In the genomic region with DNA sequence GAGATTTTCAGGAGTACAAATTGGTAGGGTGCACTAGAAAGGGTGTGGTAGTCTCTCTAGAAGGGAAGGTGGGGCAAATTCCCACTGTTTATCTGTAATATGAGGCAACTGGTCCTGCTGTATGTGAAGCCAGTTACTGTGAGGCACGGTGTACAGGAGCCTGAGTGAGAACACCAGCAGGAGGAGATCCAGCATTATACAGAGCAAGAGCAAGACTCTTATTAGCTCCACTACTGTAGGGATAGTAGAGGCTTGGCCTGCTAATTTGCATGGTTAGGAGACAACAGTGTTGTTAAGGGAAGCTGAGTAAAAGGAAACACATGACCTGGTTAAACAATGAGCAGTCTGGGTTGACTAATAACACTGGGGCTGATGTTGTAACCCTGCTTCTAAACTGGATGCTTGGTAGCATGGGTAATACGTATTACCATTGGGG, we compare ENCODE assay signal across 14 cellular contexts.
DNase-seq lines count a peak whose midpoint lies in the region; FAIRE-seq and TF ChIP-seq lines count a peak whose summit lies in the region.
"Had no signal": no experiment of that assay in that cellular context is flagged by ENCODE, and none has a peak within 500 bp of the region (broad histone marks: within the 10 kb centered on the region; RNA-seq: fewer than 3 reads in every experiment).

No MANE protein-coding gene starts in this region.

- no peaks in the 10 kb centered on the region for H3K4me1 ChIP-seq in A673 (ENCODE audit: insufficient read depth, low read length, poor library complexity, severe bottlenecking)
- no peaks in the 10 kb centered on the region for H3K4me1 ChIP-seq in HEK293 (ENCODE audit: control insufficient read depth, insufficient read depth, low read length)
- peaks cover 3% of the 10 kb centered on the region for H3K4me1 ChIP-seq in astrocyte (ENCODE audit: insufficient read depth, low read length)
- H3K4me1 ChIP-seq: BE2C had no signal

- CTCF ChIA-PET in A673 (lab: Charles Lee) (no interaction called here), HEK293 (lab: Yijun Ruan, JAX) (no interaction called here)

- H3K4me3 ChIP-seq in A673 (ENCODE audit: low read depth, low read length, poor library complexity, severe bottlenecking) = no peak overlapping the region
- H3K4me3 ChIP-seq in HEK293 (ENCODE audit: low read depth, low read length) = no peak overlapping the region
- no peak overlapping the region for H3K4me3 ChIP-seq in astrocyte (ENCODE audit: insufficient read depth, low read depth, low read length)
- H3K4me3 ChIP-seq: smooth muscle cell had no signal

- peaks cover 6% of the 10 kb centered on the region for H3K4me1 Mint-ChIP-seq in astrocyte (ENCODE audit: low read depth, unreplicated experiment)

- DNase-seq in A673 (ENCODE audit: low spot score) (peak; percentile 3), astrocyte (ENCODE audit: low read depth) (peak; percentile 65), kidney glomerular epithelial cell (lab: John Stamatoyannopoulos, UW) (peak; percentile 48), A172 (ENCODE audit: low spot score) (no peak), GM13976 (ENCODE audit: low spot score) (no peak), frontal cortex (ENCODE audit: low spot score in 2 of 2) (no peak)
- DNase-seq in activated CD4-positive, alpha-beta T cell treated with anti-CD3 and anti-CD28 coated beads, Interleukin-2, amount 50 U/mL, for 4 hours = no peak
- DNase-seq: activated CD4-positive, CD25-positive, alpha-beta regulatory T cell treated with anti-CD3 and anti-CD28 coated beads, Interleukin-2, amount 50 U/mL, for 72 hours; activated naive CD4-positive, alpha-beta T cell; BE2C; NCI-H1417 treated with DMSO at 0.1 percent for 48 hours; OCI-M1 had no signal

- H3K36me3 ChIP-seq in A673 (ENCODE audit: insufficient read depth, low read length, poor library complexity, severe bottlenecking) (no peaks in the 10 kb centered on the region), HEK293 (ENCODE audit: control insufficient read depth in 2 of 2, insufficient read depth in 1 of 2, low read length in 2 of 2) (peaks cover 0 to 8% of the 10 kb centered on the region in 2 experiments; a peak in 1 of 3 replicates), astrocyte (ENCODE audit: insufficient read depth, low read length) (peaks cover 8% of the 10 kb centered on the region)
- H3K36me3 ChIP-seq: BE2C had no signal

- BruUV-seq in A673 (replicated peaks; lab: Mats Ljungman, UMichigan) = no TSS peak

- TF ChIP-seq CTCF in A673 (conservative IDR thresholded peaks at IDR 0.05; ENCODE audit: low read depth, low read length) (no peak), HEK293 (tag by site-specific recombination; IDR thresholded peaks at IDR 0.05) (no peak), astrocyte (IDR thresholded peaks at IDR 0.05; ENCODE audit: insufficient read depth, low read depth, low read length) (no peak), GM13976 (IDR thresholded peaks at IDR 0.05; ENCODE audit: borderline replicate concordance, control extremely low read depth, extremely low read depth, insufficient read depth, missing control alignments) (no peak)

- POLR2A ChIA-PET in A673 (lab: Charles Lee; ENCODE audit: low non-redundant PET) = no interaction called here
- POLR2A ChIA-PET in HEK293 (lab: Yijun Ruan, JAX) = no interaction called here

- H3K27me3 Mint-ChIP-seq in astrocyte (ENCODE audit: low read depth, unreplicated experiment) = no peaks in the 10 kb centered on the region

- no peak overlapping the region for H2AFZ ChIP-seq in astrocyte (ENCODE audit: low read depth, low read length)

- no peaks in the 10 kb centered on the region for H3K9me3 Mint-ChIP-seq in astrocyte (ENCODE audit: unreplicated experiment)

- no peak for FAIRE-seq in astrocyte (lab: Jason Lieb, UNC)
- no peak for FAIRE-seq in frontal cortex (lab: Jason Lieb, UNC)

- intact Hi-C loops in A673 (cut with micrococcal nuclease; ENCODE audit: unreplicated experiment) = no loop called here

- in situ Hi-C loops in GM13976 (cut with MboI; ENCODE audit: low sequenced_read_pairs, unreplicated experiment) = no loop called here

- no peak overlapping the region for H3K27ac Mint-ChIP-seq in astrocyte (ENCODE audit: unreplicated experiment)

- H3K4me2 ChIP-seq in astrocyte (ENCODE audit: low read length) = no peak overlapping the region
- H3K4me2 ChIP-seq: smooth muscle cell had no signal

- H4K20me1 ChIP-seq in astrocyte (ENCODE audit: insufficient read depth, low read length) = peaks cover 3% of the 10 kb centered on the region

- H3K36me3 Mint-ChIP-seq in astrocyte (ENCODE audit: low read depth, unreplicated experiment) = peaks cover 30% of the 10 kb centered on the region

- no peak overlapping the region for H3K27ac ChIP-seq in A673 (ENCODE audit: low read depth, low read length, poor library complexity, severe bottlenecking)
- no peak overlapping the region for H3K27ac ChIP-seq in HEK293 (ENCODE audit: extremely low read depth, low read depth, low read length)
- H3K27ac ChIP-seq in astrocyte (ENCODE audit: low read depth, low read length) = no peak overlapping the region

- H3K9me3 ChIP-seq in A673 (ENCODE audit: low read depth, low read length, poor library complexity, severe bottlenecking) (no peaks in the 10 kb centered on the region), HEK293 (ENCODE audit: control insufficient read depth, insufficient read depth, low read depth, low read length) (no peaks in the 10 kb centered on the region), astrocyte (ENCODE audit: insufficient read depth, low read depth, low read length) (no peaks in the 10 kb centered on the region)
- H3K9me3 ChIP-seq: BE2C had no signal

- H3K27me3 ChIP-seq in A673 (replicated peaks; ENCODE audit: insufficient read depth, low read depth, low read length, poor library complexity) (no peaks in the 10 kb centered on the region), astrocyte (ENCODE audit: insufficient read depth, low read length) (no peaks in the 10 kb centered on the region)
- H3K27me3 ChIP-seq: BE2C had no signal

- H3K4me3 Mint-ChIP-seq in astrocyte (ENCODE audit: unreplicated experiment) = peak overlapping the region; percentile 25

- H3K79me2 ChIP-seq in astrocyte (ENCODE audit: insufficient read depth, low read length) = no peaks in the 10 kb centered on the region

- H3K9ac ChIP-seq in astrocyte (ENCODE audit: low read length) = peak overlapping the region; percentile 27

TF ChIP-seq in HEK293, 187 proteins besides CTCF, POLR2A, EP300 and RAD21:
- TF ChIP-seq ZBTB21 (tag by site-specific recombination; IDR thresholded peaks at IDR 0.05) = no peak
- TF ChIP-seq ZNF362 (tag by site-specific recombination; IDR thresholded peaks at IDR 0.05) = no peak
- peak; percentile 58; the same call in 1 of the 2 replicates for TF ChIP-seq KLF1 (tag by site-specific recombination; IDR thresholded peaks at IDR 0.05)
- no peak for TF ChIP-seq ATF2 (tag by site-specific recombination; IDR thresholded peaks at IDR 0.05; ENCODE audit: low read depth)
- no peak for TF ChIP-seq ELK4 (IDR thresholded peaks at IDR 0.05; ENCODE audit: borderline replicate concordance, low read depth, low read length)

Comparison
In these comparisons a context has a peak if more than half of its experiments do, and no peak if none do; other contexts are left out.
1. DNase-seq: peak in A673 (single experiment), astrocyte (single experiment) and kidney glomerular epithelial cell (single experiment); none in A172 (single experiment), GM13976 (single experiment), frontal cortex (0 of 2) and activated CD4-positive, alpha-beta T cell treated with anti-CD3 and anti-CD28 coated beads, Interleukin-2, amount 50 U/mL, for 4 hours (0 of 2).